8 cellular contexts compared by ENCODE assay signal in genomic region chr9:132877818-132878694, GRCh38. TPM values are rescaled to one million over a fixed set of nuclear protein-coding genes. Genes with fewer than 3 reads are reported as not detected.
A peak's percentile ranks its signal among the peaks of the same experiment; 100 is the strongest.
DNase-seq lines count a peak whose midpoint lies in the region; ATAC-seq and TF ChIP-seq lines count a peak whose summit lies in the region.

A gene with protein sequence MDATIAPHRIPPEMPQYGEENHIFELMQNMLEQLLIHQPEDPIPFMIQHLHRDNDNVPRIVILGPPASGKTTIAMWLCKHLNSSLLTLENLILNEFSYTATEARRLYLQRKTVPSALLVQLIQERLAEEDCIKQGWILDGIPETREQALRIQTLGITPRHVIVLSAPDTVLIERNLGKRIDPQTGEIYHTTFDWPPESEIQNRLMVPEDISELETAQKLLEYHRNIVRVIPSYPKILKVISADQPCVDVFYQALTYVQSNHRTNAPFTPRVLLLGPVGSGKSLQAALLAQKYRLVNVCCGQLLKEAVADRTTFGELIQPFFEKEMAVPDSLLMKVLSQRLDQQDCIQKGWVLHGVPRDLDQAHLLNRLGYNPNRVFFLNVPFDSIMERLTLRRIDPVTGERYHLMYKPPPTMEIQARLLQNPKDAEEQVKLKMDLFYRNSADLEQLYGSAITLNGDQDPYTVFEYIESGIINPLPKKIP (minus strand): TSS chr9:132878284. CDS start chr9:132878255, 29 bp downstream.

- H2AK9ac ChIP-seq in IMR-90 (replicated peaks; ENCODE audit: low read depth, low read length, poor library complexity) = peak within 1 kb of the TSS; percentile 93

- no peaks in the 10 kb centered on the region for H3K9me1 ChIP-seq in IMR-90 (ENCODE audit: insufficient read depth, low read length)

- H3K36me3 ChIP-seq in IMR-90 (ENCODE audit: control insufficient read depth, insufficient read depth, low read length) (no peaks in the 10 kb centered on the region), SK-N-MC (ENCODE audit: insufficient read depth, low read length) (no peaks in the 10 kb centered on the region), testis (ENCODE audit: low read depth, missing control alignments) (no peaks in the 10 kb centered on the region)

- H3K56ac ChIP-seq in IMR-90 (ENCODE audit: extremely low read depth, insufficient read depth, low read length) = peak within 1 kb of the TSS; percentile 62; the same call in 1 of the 2 replicates

- no peaks in the 10 kb centered on the region for H3K79me1 ChIP-seq in IMR-90 (ENCODE audit: low read depth in 1 of 2, low read length in 2 of 2)

- ATAC-seq in GM19328 (IDR thresholded peaks at IDR 0.05; ENCODE audit: unreplicated experiment) (peak; percentile 78), IMR-90 (ENCODE audit: low read depth) (peak; percentile 95), Right ventricle myocardium superior (ENCODE audit: poor library complexity) (peak; percentile 97)
- peak; percentile 68 for ATAC-seq in activated naive CD8-positive, alpha-beta T cell treated with anti-CD3 and anti-CD28 coated beads, Interleukin-2, amount 10 ng/mL, durations not matched to agents 7 days and 5 days (ENCODE audit: low read depth)

- H3K4me1 ChIP-seq in IMR-90 (ENCODE audit: control insufficient read depth, insufficient read depth, low read length) (no peaks in the 10 kb centered on the region), testis (peaks cover 3% of the 10 kb centered on the region)

- H4K20me1 ChIP-seq in IMR-90 (ENCODE audit: insufficient read depth, low read length) = no peaks in the 10 kb centered on the region

- DNase-seq in IMR-90 (peak; percentile 66), SK-N-MC (ENCODE audit: low read depth, low spot score) (no peak), Right ventricle myocardium superior (peak; percentile 84), osteocyte (ENCODE audit: extremely low spot score, unreplicated experiment) (peak; percentile 93), testis (peak; percentile 78)
- peak; percentile 91 for DNase-seq in activated naive CD8-positive, alpha-beta T cell treated with anti-CD3 and anti-CD28 coated beads, Interleukin-2, amount 10 ng/mL, durations not matched to agents 7 days and 5 days

- intact Hi-C loops in IMR-90 (cut with micrococcal nuclease) = loop anchor here (1.0 kb wide), 1 partner anchor 108 kb away; no protein-coding TSS in a partner anchor
- intact Hi-C loops in Right ventricle myocardium superior (cut with DNase I) = no loop called here
- intact Hi-C loops in testis (cut with DNase I; ENCODE audit: low total_unique reads) = no loop called here

- no peak within 1 kb of the TSS for H2BK20ac ChIP-seq in IMR-90 (ENCODE audit: low read depth, low read length)

- H3K27ac ChIP-seq in C4-2B (peak within 1 kb of the TSS; percentile 65), IMR-90 (ENCODE audit: insufficient read depth, low read length) (peak within 1 kb of the TSS; percentile 81), SK-N-MC (no peak within 1 kb of the TSS), testis (peak within 1 kb of the TSS; percentile 49 to 84)

- H3K36me3 Mint-ChIP-seq in activated naive CD8-positive, alpha-beta T cell treated with anti-CD3 and anti-CD28 coated beads, Interleukin-2, amount 10 ng/mL, durations not matched to agents 7 days and 5 days = no peaks in the 10 kb centered on the region
- H3K36me3 Mint-ChIP-seq in osteocyte (ENCODE audit: unreplicated experiment) = no peaks in the 10 kb centered on the region

- peak within 1 kb of the TSS; percentile 81 for H3K4ac ChIP-seq in IMR-90 (ENCODE audit: low read depth, low read length)

- H3K9me3 Mint-ChIP-seq in activated naive CD8-positive, alpha-beta T cell treated with anti-CD3 and anti-CD28 coated beads, Interleukin-2, amount 10 ng/mL, durations not matched to agents 7 days and 5 days = no peaks in the 10 kb centered on the region
- no peaks in the 10 kb centered on the region for H3K9me3 Mint-ChIP-seq in osteocyte (ENCODE audit: unreplicated experiment)

- H3K4me3 Mint-ChIP-seq in activated naive CD8-positive, alpha-beta T cell treated with anti-CD3 and anti-CD28 coated beads, Interleukin-2, amount 10 ng/mL, durations not matched to agents 7 days and 5 days = peak within 1 kb of the TSS; percentile 81
- H3K4me3 Mint-ChIP-seq in osteocyte (ENCODE audit: unreplicated experiment) = peak within 1 kb of the TSS; percentile 76

- peak within 1 kb of the TSS; percentile 99 for H2AFZ ChIP-seq in IMR-90 (replicated peaks; ENCODE audit: low read length, poor library complexity)

- in situ Hi-C loops in IMR-90 (cut with MboI; ENCODE audit: low sequenced_read_pairs) = no loop called here

- H3K27ac Mint-ChIP-seq in activated naive CD8-positive, alpha-beta T cell treated with anti-CD3 and anti-CD28 coated beads, Interleukin-2, amount 10 ng/mL, durations not matched to agents 7 days and 5 days = peak within 1 kb of the TSS; percentile 83
- peak within 1 kb of the TSS; percentile 83 for H3K27ac Mint-ChIP-seq in osteocyte (ENCODE audit: unreplicated experiment)

- H3K9ac ChIP-seq in IMR-90 (ENCODE audit: low read depth, low read length) (peak within 1 kb of the TSS; percentile 98), SK-N-MC (ENCODE audit: insufficient read length) (peak within 1 kb of the TSS; percentile 65)

- TF ChIP-seq RAD21 in IMR-90 (IDR thresholded peaks at IDR 0.05; ENCODE audit: low read length) = no peak

- H3K9me3 ChIP-seq in IMR-90 (ENCODE audit: control insufficient read depth, insufficient read depth, low read length) (no peaks in the 10 kb centered on the region), SK-N-MC (ENCODE audit: low read depth, low read length) (no peaks in the 10 kb centered on the region), testis (no peaks in the 10 kb centered on the region)

- H2BK15ac ChIP-seq in IMR-90 (ENCODE audit: low read depth, low read length) = no peak within 1 kb of the TSS

- peak within 1 kb of the TSS; percentile 97 for H3K4me3 ChIP-seq in IMR-90 (ENCODE audit: insufficient read depth, low read depth, low read length)
- peak within 1 kb of the TSS; percentile 76 for H3K4me3 ChIP-seq in SK-N-MC
- H3K4me3 ChIP-seq in testis = peak within 1 kb of the TSS; percentile 91

- peak within 1 kb of the TSS; percentile 91 for H3K4me2 ChIP-seq in IMR-90 (ENCODE audit: low read depth, low read length)

- H3K23ac ChIP-seq in IMR-90 (ENCODE audit: low read depth, low read length) = peak within 1 kb of the TSS; percentile 75

- TF ChIP-seq POLR2A in IMR-90 (IDR thresholded peaks at IDR 0.05; ENCODE audit: low read depth, low read length) (peak; percentile 69), testis (IDR thresholded peaks at IDR 0.05) (no peak)

- 2% methylated on average over 52 of the region's 89 CpGs; no CpG with 5 or more reads in 1 of the 2 experiments for WGBS in IMR-90 (ENCODE audit: extremely low coverage in 2 of 2, insufficient read length in 1 of 2), 2 experiments
- whole genome bisulfite sequencing in testis, 2 donors = 1% methylated on average over 24 to 46 of the region's 89 CpGs

- H4K91ac ChIP-seq in IMR-90 (ENCODE audit: insufficient read depth, low read depth, low read length) = peak within 1 kb of the TSS; percentile 88

- CTCF ChIA-PET in IMR-90 (lab: Yijun Ruan, JAX) = no interaction called here

- H2BK5ac ChIP-seq in IMR-90 (ENCODE audit: low read depth, low read length, poor library complexity, severe bottlenecking) = no peak within 1 kb of the TSS

- H3K27me3 Mint-ChIP-seq in activated naive CD8-positive, alpha-beta T cell treated with anti-CD3 and anti-CD28 coated beads, Interleukin-2, amount 10 ng/mL, durations not matched to agents 7 days and 5 days = peaks cover 4% of the 10 kb centered on the region
- no peaks in the 10 kb centered on the region for H3K27me3 Mint-ChIP-seq in osteocyte (ENCODE audit: unreplicated experiment)

- peak within 1 kb of the TSS; percentile 95 to 97 for H4K8ac ChIP-seq in IMR-90 (ENCODE audit: low read depth in 2 of 2, low read length in 2 of 2)

- peak within 1 kb of the TSS; percentile 58 for H3K18ac ChIP-seq in IMR-90 (ENCODE audit: low read depth, low read length)

- POLR2A ChIA-PET in IMR-90 (lab: Charles Lee; ENCODE audit: unreplicated experiment) = no interaction called here
- POLR2A ChIA-PET in activated naive CD8-positive, alpha-beta T cell treated with anti-CD3 and anti-CD28 coated beads, Interleukin-2, amount 10 ng/mL, durations not matched to agents 7 days and 5 days (lab: Charles Lee) = interaction anchor here (1.0 to 1.2 kb wide), 2 partner anchors 11 to 108 kb away, joined by 3 read pairs; no protein-coding TSS in a partner anchor

- TF ChIP-seq CTCF in C4-2B (conservative IDR thresholded peaks at IDR 0.05) (no peak), IMR-90 (conservative IDR thresholded peaks at IDR 0.05; ENCODE audit: low read depth, low read length) (no peak), osteocyte (IDR thresholded peaks at IDR 0.05) (no peak), testis (IDR thresholded peaks at IDR 0.05) (no peak)

- dilution Hi-C loops in IMR-90 (cut with HindIII; ENCODE audit: low sequenced_read_pairs, unreplicated experiment) = no loop called here

- BruUV-seq in IMR-90 (replicated peaks; lab: Mats Ljungman, UMichigan) = no TSS peak

- H3K14ac ChIP-seq in IMR-90 (replicated peaks; ENCODE audit: low read depth, low read length) = peak within 1 kb of the TSS; percentile 90

- peak within 1 kb of the TSS; percentile 83 for H4K5ac ChIP-seq in IMR-90 (ENCODE audit: low read depth, low read length)

- H3K27me3 ChIP-seq in IMR-90 (ENCODE audit: control insufficient read depth, insufficient read depth, low read length) (peaks cover 5% of the 10 kb centered on the region; the same call in 1 of the 2 replicates), testis (no peaks in the 10 kb centered on the region)

- no peak within 1 kb of the TSS for H2BK120ac ChIP-seq in IMR-90 (ENCODE audit: low read depth, low read length)

- H3K4me1 Mint-ChIP-seq in activated naive CD8-positive, alpha-beta T cell treated with anti-CD3 and anti-CD28 coated beads, Interleukin-2, amount 10 ng/mL, durations not matched to agents 7 days and 5 days = peaks cover 34% of the 10 kb centered on the region
- peaks cover 5% of the 10 kb centered on the region for H3K4me1 Mint-ChIP-seq in osteocyte (ENCODE audit: unreplicated experiment)

- peak within 1 kb of the TSS; percentile 36; the same call in 1 of the 2 replicates for H2AK5ac ChIP-seq in IMR-90 (ENCODE audit: low read depth, low read length)

TF ChIP-seq in IMR-90, 13 proteins besides CTCF, POLR2A, EP300 and RAD21 (continues in another document):
- TF ChIP-seq FOS (IDR thresholded peaks at IDR 0.05; ENCODE audit: low read depth, low read length) = no peak
- no peak for TF ChIP-seq NFE2L2 (IDR thresholded peaks at IDR 0.05; ENCODE audit: low read depth, low read length)

RNA-seq across cellular contexts. Expression of the gene that starts here (rescaled TPM):
- total RNA-seq in IMR-90 (2012; rRNA removed) (under 0.01 TPM in 2 replicates), Right ventricle myocardium superior (0.22 TPM), osteocyte (0.91 and 2.1 TPM in 2 replicates), testis (10 to 100 TPM; 15.0 to 15.1 TPM)
- polyA plus RNA-seq in IMR-90 (2012; rRNA removed) (0.09 and 0.19 TPM in 2 replicates), testis (ENCODE audit: insufficient read depth, low read depth, low replicate concordance) (54.8 TPM)
- 0.09 and 0.13 TPM in 2 replicates for polyA plus RNA-seq in IMR-90 (2012; cell fraction: cytosol; rRNA removed)
- polyA plus RNA-seq in IMR-90 (2012; cell fraction: nucleus; rRNA removed; ENCODE audit: low replicate concordance) = 0.14 and 0.15 TPM in 2 replicates
- under 1 TPM in 1 of 2 experiments, not detected in 1; 0.30 TPM for total RNA-seq in activated naive CD8-positive, alpha-beta T cell treated with anti-CD3 and anti-CD28 coated beads, Interleukin-2, amount 10 ng/mL, durations not matched to agents 7 days and 5 days

Comparison
In these comparisons a context has a peak if more than half of its experiments do, and no peak if none do; other contexts are left out.
1. RNA of the gene that starts here (polyA plus RNA-seq): 54.8 TPM in testis (single experiment); 0.09 to 0.19 TPM in IMR-90; every median in the first group is over 10 times any median in the second.
2. Peak in DNase-seq, ATAC-seq, H3K4me3 ChIP-seq, H3K27ac ChIP-seq, H3K9ac ChIP-seq and H3K4me2 ChIP-seq in IMR-90; RNA of the gene not detected or under 1 TPM.
3. Peak in DNase-seq and ATAC-seq in activated naive CD8-positive, alpha-beta T cell treated with anti-CD3 and anti-CD28 coated beads, Interleukin-2, amount 10 ng/mL, durations not matched to agents 7 days and 5 days; RNA of the gene not detected or under 1 TPM.
4. Peak in DNase-seq and ATAC-seq in Right ventricle myocardium superior; RNA of the gene not detected or under 1 TPM.
5. Peak in every context shown above with its lines, with median percentiles within 50 percentile points of each other: ATAC-seq and H3K4me3 ChIP-seq.